Comparison of ENCODE assay signal across 22 cellular contexts in genomic region chr1:45635211-45635610, GRCh38. TPM values are rescaled to one million over a fixed set of nuclear protein-coding genes. Genes with fewer than 3 reads are reported as not detected.
"Had no signal": no experiment of that assay in that cellular context is flagged by ENCODE, and none has a peak within 500 bp of the region (broad histone marks: within the 10 kb centered on the region; RNA-seq: fewer than 3 reads in every experiment).

No MANE protein-coding gene starts in this region.

- H3K27ac Mint-ChIP-seq: activated CD4-positive, alpha-beta memory T cell treated with anti-CD3 and anti-CD28 coated beads, Interleukin-2, amount 10 ng/mL, durations not matched to agents 7 days and 5 days; activated CD4-positive, alpha-beta T cell treated with anti-CD3 and anti-CD28 coated beads, Interleukin-2, amount 10 ng/mL, durations not matched to agents 24 days and 14 days; activated naive CD4-positive, alpha-beta T cell treated with anti-CD3 and anti-CD28 coated beads for 36 hours; activated naive CD8-positive, alpha-beta T cell treated with anti-CD3 and anti-CD28 coated beads, Interleukin-2, amount 10 ng/mL, durations not matched to agents 7 days and 5 days; activated T-cell treated with anti-CD3 and anti-CD28 coated beads, Interleukin-2, amount 50 U/mL, for 72 hours; natural killer cell treated with Interleukin-12 subunit alpha and Interleukin-12 subunit beta and Interleukin-15 and Interleukin-18, amount 100 ng/mL, for 72 hours had no signal

- H3K9me3 Mint-ChIP-seq: activated CD4-positive, alpha-beta memory T cell treated with anti-CD3 and anti-CD28 coated beads, Interleukin-2, amount 10 ng/mL, durations not matched to agents 7 days and 5 days; activated CD4-positive, alpha-beta T cell treated with anti-CD3 and anti-CD28 coated beads, Interleukin-2, amount 10 ng/mL, durations not matched to agents 24 days and 14 days; activated naive CD4-positive, alpha-beta T cell treated with anti-CD3 and anti-CD28 coated beads for 36 hours; activated naive CD8-positive, alpha-beta T cell treated with anti-CD3 and anti-CD28 coated beads, Interleukin-2, amount 10 ng/mL, durations not matched to agents 7 days and 5 days; activated T-cell treated with anti-CD3 and anti-CD28 coated beads, Interleukin-2, amount 50 U/mL, for 72 hours; natural killer cell treated with Interleukin-12 subunit alpha and Interleukin-12 subunit beta and Interleukin-15 and Interleukin-18, amount 100 ng/mL, for 72 hours had no signal

- H3K36me3 ChIP-seq: uterus had no signal

- H3K27ac ChIP-seq: left lung, right atrium auricular region had no signal

- ATAC-seq: activated CD4-positive, CD25-positive, alpha-beta regulatory T cell treated with anti-CD3 and anti-CD28 coated beads, Interleukin-2, amount 50 U/mL, for 24 hours; activated T-cell treated with anti-CD3 and anti-CD28 coated beads, Interleukin-2, amount 50 U/mL, for 72 hours; natural killer cell treated with Interleukin-12 subunit alpha and Interleukin-12 subunit beta and Interleukin-15 and Interleukin-18, amount 100 ng/mL, for 72 hours; stimulated activated naive CD8-positive, alpha-beta T cell treated with anti-CD3 and anti-CD28 coated beads, Interleukin-15, Interleukin-2, amounts not matched to agents 100 U/mL and 50 U/mL, for 24 hours had no signal

- FAIRE-seq: bronchial epithelial cell, endometrium, kidney had no signal

- H3K27me3 Mint-ChIP-seq: activated CD4-positive, alpha-beta memory T cell treated with anti-CD3 and anti-CD28 coated beads, Interleukin-2, amount 10 ng/mL, durations not matched to agents 7 days and 5 days; activated CD4-positive, alpha-beta T cell treated with anti-CD3 and anti-CD28 coated beads, Interleukin-2, amount 10 ng/mL, durations not matched to agents 24 days and 14 days; activated naive CD8-positive, alpha-beta T cell treated with anti-CD3 and anti-CD28 coated beads, Interleukin-2, amount 10 ng/mL, durations not matched to agents 7 days and 5 days; natural killer cell treated with Interleukin-12 subunit alpha and Interleukin-12 subunit beta and Interleukin-15 and Interleukin-18, amount 100 ng/mL, for 72 hours had no signal

- H3K4me1 ChIP-seq: left lung, right atrium auricular region, uterus had no signal

- H3K4me1 Mint-ChIP-seq: activated CD4-positive, alpha-beta memory T cell treated with anti-CD3 and anti-CD28 coated beads, Interleukin-2, amount 10 ng/mL, durations not matched to agents 7 days and 5 days; activated CD4-positive, alpha-beta T cell treated with anti-CD3 and anti-CD28 coated beads, Interleukin-2, amount 10 ng/mL, durations not matched to agents 24 days and 14 days; activated naive CD8-positive, alpha-beta T cell treated with anti-CD3 and anti-CD28 coated beads, Interleukin-2, amount 10 ng/mL, durations not matched to agents 7 days and 5 days had no signal

- H3K9me3 ChIP-seq: left lung, prostate gland, right atrium auricular region, uterus had no signal

- H3K4me3 Mint-ChIP-seq: activated CD4-positive, alpha-beta memory T cell treated with anti-CD3 and anti-CD28 coated beads, Interleukin-2, amount 10 ng/mL, durations not matched to agents 7 days and 5 days; activated CD4-positive, alpha-beta T cell treated with anti-CD3 and anti-CD28 coated beads, Interleukin-2, amount 10 ng/mL, durations not matched to agents 24 days and 14 days; activated naive CD4-positive, alpha-beta T cell treated with anti-CD3 and anti-CD28 coated beads for 36 hours; activated naive CD8-positive, alpha-beta T cell treated with anti-CD3 and anti-CD28 coated beads, Interleukin-2, amount 10 ng/mL, durations not matched to agents 7 days and 5 days; activated T-cell treated with anti-CD3 and anti-CD28 coated beads, Interleukin-2, amount 50 U/mL, for 72 hours; natural killer cell treated with Interleukin-12 subunit alpha and Interleukin-12 subunit beta and Interleukin-15 and Interleukin-18, amount 100 ng/mL, for 72 hours had no signal

- H3K27me3 ChIP-seq: left lung, right atrium auricular region, uterus had no signal

- H3K4me3 ChIP-seq: left lung, prostate gland, right atrium auricular region, uterus had no signal

- DNase-seq: activated CD4-positive, alpha-beta memory T cell treated with anti-CD3 and anti-CD28 coated beads, Interleukin-2, amount 10 ng/mL, durations not matched to agents 7 days and 5 days; activated CD4-positive, alpha-beta T cell treated with anti-CD3 and anti-CD28 coated beads, Interleukin-2, amount 10 ng/mL, durations not matched to agents 24 days and 14 days; activated effector memory CD4-positive, alpha-beta T cell treated with Interleukin-2 at 50 U/mL for 16 hours; activated naive CD4-positive, alpha-beta T cell treated with anti-CD3 and anti-CD28 coated beads for 36 hours; activated naive CD8-positive, alpha-beta T cell treated with anti-CD3 and anti-CD28 coated beads, Interleukin-2, amount 10 ng/mL, durations not matched to agents 7 days and 5 days; activated T-cell treated with anti-CD3 and anti-CD28 coated beads, Interleukin-2, amount 50 U/mL, for 72 hours; amniotic stem cell; effector CD4-positive, alpha-beta T cell; kidney; left lung; mammary epithelial cell; stimulated activated CD4-positive, alpha-beta T cell treated with anti-CD3 and anti-CD28 coated beads, Interleukin-4, amount 100 ng/mL, for 24 hours; stimulated activated naive CD8-positive, alpha-beta T cell treated with anti-CD3 and anti-CD28 coated beads, Interleukin-15, Interleukin-2, amounts not matched to agents 100 U/mL and 50 U/mL, for 24 hours; trophoblast cell; uterus had no signal

RNA-seq across cellular contexts. Expression of gene CCDC17, which starts 11.4 kb away (rescaled TPM):
- total RNA-seq: epithelial cell of proximal tubule had no signal
